1 cellular context compared by ENCODE assay signal in genomic region chr1:44642255-44642654, GRCh38.
TF ChIP-seq lines count a peak whose summit lies in the region.

No MANE protein-coding gene starts in this region.

TF ChIP-seq in K562, 482 proteins besides CTCF, POLR2A, EP300 and RAD21:
- TF ChIP-seq SMARCE1 (IDR thresholded peaks at IDR 0.05), result no peak
- TF ChIP-seq MCM2 (IDR thresholded peaks at IDR 0.05; ENCODE audit: low read depth), result no peak
- no peak for TF ChIP-seq ZNF217 (CRISPR knock-in tag; IDR thresholded peaks at IDR 0.05)
- TF ChIP-seq SUPT5H (IDR thresholded peaks at IDR 0.05), result 0 out of 2 replicates have a peak, but pooled peaks have one; percentile 23
- TF ChIP-seq MAFG (tag; conservative IDR thresholded peaks at IDR 0.05), result no peak
- TF ChIP-seq NCOA6 (IDR thresholded peaks at IDR 0.05), result no peak
- TF ChIP-seq ARNT (IDR thresholded peaks at IDR 0.05), result no peak
- no peak for TF ChIP-seq ZNF12 (CRISPR knock-in tag; IDR thresholded peaks at IDR 0.05)
- no peak for TF ChIP-seq RFX1 (IDR thresholded peaks at IDR 0.05)
